ENCODE assay signal across 8 cellular contexts in genomic region chr11:32893091-32893946, GRCh38. TPM values are rescaled to one million over a fixed set of nuclear protein-coding genes. Genes with fewer than 3 reads are reported as not detected.
DNase-seq lines count a peak whose midpoint lies in the region; ATAC-seq lines count a peak whose summit lies in the region.

No MANE protein-coding gene starts in this region.

- H3K36me3 Mint-ChIP-seq in activated CD8-positive, alpha-beta T cell treated with anti-CD3 and anti-CD28 coated beads, Interleukin-2, amount 10 ng/mL, durations not matched to agents 7 days and 5 days (ENCODE audit: low read depth), result no peaks in the 10 kb centered on the region
- H3K36me3 Mint-ChIP-seq in memory B cell, result no peaks in the 10 kb centered on the region

- ATAC-seq in HG02571 (IDR thresholded peaks at IDR 0.05; ENCODE audit: unreplicated experiment), result peak; percentile 25
- ATAC-seq in activated CD8-positive, alpha-beta T cell treated with anti-CD3 and anti-CD28 coated beads, Interleukin-2, amount 10 ng/mL, durations not matched to agents 7 days and 5 days, result peak; percentile 50
- ATAC-seq in memory B cell (ENCODE audit: low read depth), result peak; percentile 58

- H3K27ac Mint-ChIP-seq in activated CD8-positive, alpha-beta T cell treated with anti-CD3 and anti-CD28 coated beads, Interleukin-2, amount 10 ng/mL, durations not matched to agents 7 days and 5 days, result peak overlapping the region; percentile 89
- H3K27ac Mint-ChIP-seq in memory B cell, result peak overlapping the region; percentile 91

- CTCF ChIA-PET in activated CD8-positive, alpha-beta T cell treated with anti-CD3 and anti-CD28 coated beads, Interleukin-2, amount 10 ng/mL, durations not matched to agents 7 days and 5 days (lab: Charles Lee), result interaction anchor here (0.8 to 2.2 kb wide), 9 partner anchors 14 to 374 kb away, joined by 3 to 5 read pairs (median 4); no protein-coding TSS in a partner anchor

- DNase-seq in NCI-H345 (lab: John Stamatoyannopoulos, UW), result peak; percentile 60
- DNase-seq in NCI-H345 treated with DMSO at 0.1 percent for 48 hours (lab: John Stamatoyannopoulos, UW; ENCODE audit: unreplicated experiment), result no peak
- peak; percentile 74 for DNase-seq in NCI-H1092 treated with DMSO at 0.1 percent for 48 hours (lab: John Stamatoyannopoulos, UW)
- peak; percentile 49 for DNase-seq in activated CD8-positive, alpha-beta T cell treated with anti-CD3 and anti-CD28 coated beads, Interleukin-2, amount 10 ng/mL, durations not matched to agents 7 days and 5 days
- peak; percentile 31 for DNase-seq in effector CD4-positive, alpha-beta T cell
- DNase-seq in memory B cell (ENCODE audit: low spot score in 2 of 2), result peak; percentile 48 to 65
- peak; percentile 27 for DNase-seq in stimulated activated CD8-positive, alpha-beta memory T cell treated with anti-CD3 and anti-CD28 coated beads, Interleukin-15, amount 100 ng/mL, for 24 hours (ENCODE audit: low read depth)

- peaks cover 28% of the 10 kb centered on the region for H3K4me1 Mint-ChIP-seq in activated CD8-positive, alpha-beta T cell treated with anti-CD3 and anti-CD28 coated beads, Interleukin-2, amount 10 ng/mL, durations not matched to agents 7 days and 5 days (ENCODE audit: low read depth)
- H3K4me1 Mint-ChIP-seq in memory B cell, result peaks cover 25% of the 10 kb centered on the region

- H3K27me3 Mint-ChIP-seq in activated CD8-positive, alpha-beta T cell treated with anti-CD3 and anti-CD28 coated beads, Interleukin-2, amount 10 ng/mL, durations not matched to agents 7 days and 5 days (ENCODE audit: low read depth), result peaks cover 14% of the 10 kb centered on the region
- no peaks in the 10 kb centered on the region for H3K27me3 Mint-ChIP-seq in memory B cell

- no peaks in the 10 kb centered on the region for H3K9me3 Mint-ChIP-seq in activated CD8-positive, alpha-beta T cell treated with anti-CD3 and anti-CD28 coated beads, Interleukin-2, amount 10 ng/mL, durations not matched to agents 7 days and 5 days (ENCODE audit: insufficient read depth)
- H3K9me3 Mint-ChIP-seq in memory B cell, result no peaks in the 10 kb centered on the region

- POLR2A ChIA-PET in activated CD8-positive, alpha-beta T cell treated with anti-CD3 and anti-CD28 coated beads, Interleukin-2, amount 10 ng/mL, durations not matched to agents 7 days and 5 days (lab: Charles Lee), result interaction anchor here (1.2 kb wide), 1 partner anchor 8 kb away, joined by 3 read pairs; no protein-coding TSS in a partner anchor

- H3K4me3 Mint-ChIP-seq in activated CD8-positive, alpha-beta T cell treated with anti-CD3 and anti-CD28 coated beads, Interleukin-2, amount 10 ng/mL, durations not matched to agents 7 days and 5 days, result peak overlapping the region; percentile 95
- H3K4me3 Mint-ChIP-seq in memory B cell, result peak overlapping the region; percentile 98

RNA-seq across cellular contexts. Expression of gene QSER1, which starts 0.7 kb away (rescaled TPM):
- 1 to 10 TPM; 7.3 to 7.9 TPM for total RNA-seq in activated CD8-positive, alpha-beta T cell treated with anti-CD3 and anti-CD28 coated beads, Interleukin-2, amount 10 ng/mL, durations not matched to agents 7 days and 5 days
